Comparison of ENCODE assay signal across 15 cellular contexts in genomic region chr9:6655036-6655435, GRCh38. TPM values are rescaled to one million over a fixed set of nuclear protein-coding genes. Genes with fewer than 3 reads are reported as not detected.
A peak's percentile ranks its signal among the peaks of the same experiment; 100 is the strongest.
DNase-seq lines count a peak whose midpoint lies in the region; ATAC-seq and TF ChIP-seq lines count a peak whose summit lies in the region.
"Had no signal": no experiment of that assay in that cellular context is flagged by ENCODE, and none has a peak within 500 bp of the region (broad histone marks: within the 10 kb centered on the region; RNA-seq: fewer than 3 reads in every experiment).

No MANE protein-coding gene starts in this region.

- H3K27me3 Mint-ChIP-seq in central memory CD8-positive, alpha-beta T cell, result peaks cover 37% of the 10 kb centered on the region
- H3K27me3 Mint-ChIP-seq in endodermal cell (ENCODE audit: insufficient read depth), result no peaks in the 10 kb centered on the region

- no peaks in the 10 kb centered on the region for H3K4me1 ChIP-seq in endodermal cell (ENCODE audit: control insufficient read depth, insufficient read depth, low read length)

- peaks cover 7% of the 10 kb centered on the region for H3K4me1 Mint-ChIP-seq in central memory CD8-positive, alpha-beta T cell
- peaks cover 9% of the 10 kb centered on the region for H3K4me1 Mint-ChIP-seq in endodermal cell

- no peak for TF ChIP-seq CTCF in endodermal cell (conservative IDR thresholded peaks at IDR 0.05)

- ATAC-seq in GM18520 (IDR thresholded peaks at IDR 0.05; ENCODE audit: unreplicated experiment), result peak; percentile 68
- peak; percentile 86 for ATAC-seq in GM21528 (IDR thresholded peaks at IDR 0.05; ENCODE audit: low FRiP score, unreplicated experiment)
- ATAC-seq in HG03139 (IDR thresholded peaks at IDR 0.05; ENCODE audit: unreplicated experiment), result peak; percentile 82
- ATAC-seq in central memory CD8-positive, alpha-beta T cell (replicated peaks; ENCODE audit: extremely low read depth, poor library complexity, severe bottlenecking), result no peak

- no peak overlapping the region for H3K27ac ChIP-seq in endodermal cell (ENCODE audit: low read depth, low read length)

- no peaks in the 10 kb centered on the region for H3K36me3 Mint-ChIP-seq in central memory CD8-positive, alpha-beta T cell (ENCODE audit: insufficient read depth)
- peaks cover 5% of the 10 kb centered on the region for H3K36me3 Mint-ChIP-seq in endodermal cell (ENCODE audit: low read depth)

- no peaks in the 10 kb centered on the region for H3K9me3 Mint-ChIP-seq in central memory CD8-positive, alpha-beta T cell
- H3K9me3 Mint-ChIP-seq in endodermal cell, result peaks cover 2% of the 10 kb centered on the region

- no peak overlapping the region for H3K27ac Mint-ChIP-seq in central memory CD8-positive, alpha-beta T cell (ENCODE audit: low read depth)
- no peak overlapping the region for H3K27ac Mint-ChIP-seq in endodermal cell

- WGBS in endodermal cell (ENCODE audit: insufficient coverage in 1 of 2, insufficient read length in 1 of 2), 2 experiments, result 93 to 100% methylated on average over 7 of the region's 7 CpGs

- no peaks in the 10 kb centered on the region for H3K27me3 ChIP-seq in endodermal cell (ENCODE audit: control insufficient read depth, insufficient read depth, low read length, poor library complexity, severe bottlenecking)

- H3K9me3 ChIP-seq in endodermal cell (ENCODE audit: control insufficient read depth, low read length), result no peaks in the 10 kb centered on the region

- no peak overlapping the region for H3K4me3 ChIP-seq in endodermal cell (ENCODE audit: low read length)

- DNase-seq in central memory CD8-positive, alpha-beta T cell (ENCODE audit: low spot score in 2 of 2), result no peak
- DNase-seq in NCI-H1092 treated with DMSO at 0.1 percent for 48 hours (lab: John Stamatoyannopoulos, UW) (no peak), NOMO-1 treated with dmso at 0.1 percent for 144 hours (lab: John Stamatoyannopoulos, UW; ENCODE audit: unreplicated experiment) (no peak), endodermal cell (no peak)
- DNase-seq in stimulated activated CD4-positive, alpha-beta T cell treated with anti-CD3 and anti-CD28 coated beads, Interleukin-12 subunit alpha, Interleukin-12 subunit beta, amount 100 ng/mL, for 4 hours, result no peak
- DNase-seq: activated CD8-positive, alpha-beta memory T cell treated with anti-CD3 and anti-CD28 coated beads, Interleukin-2, amount 50 U/mL, for 4 hours; caudate nucleus; DMS53; foreskin fibroblast; NCI-H187 treated with DMSO at 0.1 percent for 48 hours; small intestine; stimulated activated naive CD4-positive, alpha-beta T cell treated with Interleukin-2 at 50 U/mL for 16 hours had no signal

- H3K4me3 Mint-ChIP-seq in central memory CD8-positive, alpha-beta T cell, result peak overlapping the region; percentile 36
- H3K4me3 Mint-ChIP-seq in endodermal cell, result no peak overlapping the region

- H3K9ac ChIP-seq in endodermal cell (ENCODE audit: extremely low read depth, low read length, poor library complexity, severe bottlenecking), result no peak overlapping the region

- H3K36me3 ChIP-seq in endodermal cell (ENCODE audit: control insufficient read depth, insufficient read depth, low read length), result no peaks in the 10 kb centered on the region

RNA-seq across cellular contexts. Expression of gene GLDC, which starts 9.5 kb away (rescaled TPM):
- total RNA-seq in endodermal cell, result 10 to 100 TPM in 1 of 2 donors, 1 to 10 TPM in 1; 8.9 to 38.8 TPM
- polyA plus RNA-seq in endodermal cell (2013, experiment 1 of 2), result 43.8 TPM
- polyA plus RNA-seq in endodermal cell (2013, experiment 2 of 2), result 35.4 TPM
